19 cellular contexts compared by ENCODE assay signal in the genomic region with DNA sequence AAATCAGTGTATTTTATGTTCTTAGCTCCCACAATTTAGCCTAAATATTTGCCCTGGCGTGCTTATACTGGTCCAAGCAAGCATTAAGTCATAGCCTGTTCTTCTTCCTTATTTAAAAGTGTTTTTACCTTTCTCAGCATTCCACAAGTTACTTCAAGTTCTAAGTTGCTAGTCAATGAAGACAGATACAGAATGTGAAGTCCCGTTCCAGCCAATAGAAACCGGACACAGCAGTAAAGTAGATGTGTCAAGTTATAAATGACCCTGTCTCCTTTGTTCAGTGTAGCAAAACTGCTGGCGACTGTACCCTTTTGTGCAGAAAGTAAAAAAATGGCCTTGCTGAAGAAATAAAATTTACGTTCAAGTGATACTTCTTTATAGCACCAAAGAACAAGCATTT. TPM values are rescaled to one million over a fixed set of nuclear protein-coding genes. Genes with fewer than 3 reads are reported as not detected.
DNase-seq lines count a peak whose midpoint lies in the region; ATAC-seq and TF ChIP-seq lines count a peak whose summit lies in the region.
"Had no signal": no experiment of that assay in that cellular context is flagged by ENCODE, and none has a peak within 500 bp of the region (broad histone marks: within the 10 kb centered on the region; RNA-seq: fewer than 3 reads in every experiment).

No MANE protein-coding gene starts in this region.

- intact Hi-C loops in psoas muscle (cut with DNase I): loop anchor here in 1 of 2 donors (10.0 kb wide), 1 partner anchor 471 kb away; no protein-coding TSS in a partner anchor

- H3K4me1 ChIP-seq in RWPE2 (ENCODE audit: insufficient read depth, poor library complexity, severe bottlenecking): peaks cover 18% of the 10 kb centered on the region
- H3K4me1 ChIP-seq in fibroblast of lung (ENCODE audit: control insufficient read depth, extremely low read depth, insufficient read depth, low read length): no peaks in the 10 kb centered on the region
- peaks cover 31% of the 10 kb centered on the region for H3K4me1 ChIP-seq in psoas muscle

- H3K4me3 Mint-ChIP-seq in T-helper 2 cell treated with Interferon-gamma antibody and Interleukin-4, amounts not matched to agents 5 μg/mL and 100 μg/mL, for 36 hours: no peak overlapping the region
- H3K4me3 Mint-ChIP-seq: CD8-positive, alpha-beta T cell; immature natural killer cell had no signal

- peaks cover 37% of the 10 kb centered on the region for H3K36me3 Mint-ChIP-seq in T-helper 2 cell treated with Interferon-gamma antibody and Interleukin-4, amounts not matched to agents 5 μg/mL and 100 μg/mL, for 36 hours (ENCODE audit: low read depth)

- H4K20me1 ChIP-seq in fibroblast of lung (ENCODE audit: control insufficient read depth, extremely low read depth, insufficient read depth, low read length): no peaks in the 10 kb centered on the region

- peak; percentile 44 for DNase-seq in NCI-H2029 (lab: John Stamatoyannopoulos, UW)
- no peak for DNase-seq in NCI-H2029 treated with DMSO at 0.1 percent for 48 hours (lab: John Stamatoyannopoulos, UW)
- no peak for DNase-seq in RWPE2 (ENCODE audit: low spot score)
- DNase-seq in fibroblast of lung (ENCODE audit: low read depth in 2 of 2): peak in 1 of 2 donors; percentile 44
- no peak for DNase-seq in psoas muscle
- DNase-seq in T-helper 2 cell treated with Interferon-gamma antibody and Interleukin-4, amounts not matched to agents 5 μg/mL and 100 μg/mL, for 36 hours (ENCODE audit: low spot score): no peak
- DNase-seq: activated CD4-positive, alpha-beta T cell treated with anti-CD3 and anti-CD28 coated beads for 1 hour; activated naive CD4-positive, alpha-beta T cell; CD8-positive, alpha-beta T cell; effector CD4-positive, alpha-beta T cell; immature natural killer cell; pancreas had no signal

- no peak for ATAC-seq in RWPE2 (ENCODE audit: low read depth)
- ATAC-seq in psoas muscle: no peak
- ATAC-seq in HG03520 (IDR thresholded peaks at IDR 0.05; ENCODE audit: unreplicated experiment): no peak
- no peak for ATAC-seq in HG03039 (IDR thresholded peaks at IDR 0.05; ENCODE audit: unreplicated experiment)
- ATAC-seq: CD8-positive, alpha-beta T cell; Panc1; pancreas had no signal

- H3K36me3 ChIP-seq in RWPE2 (ENCODE audit: low read depth) (peaks cover 70% of the 10 kb centered on the region), fibroblast of lung (ENCODE audit: control insufficient read depth, insufficient read depth, low read length) (peaks cover 6% of the 10 kb centered on the region), psoas muscle (ENCODE audit: insufficient read depth in 1 of 2, low read depth in 1 of 2) (peaks cover 0 to 44% of the 10 kb centered on the region in 2 donors)
- H3K36me3 ChIP-seq: breast epithelium had no signal

- H3K9ac ChIP-seq in fibroblast of lung (ENCODE audit: insufficient read depth, low read length): no peak overlapping the region
- H3K9ac ChIP-seq: KMS-11 had no signal

- H3K27me3 Mint-ChIP-seq in T-helper 2 cell treated with Interferon-gamma antibody and Interleukin-4, amounts not matched to agents 5 μg/mL and 100 μg/mL, for 36 hours (ENCODE audit: low read depth): no peaks in the 10 kb centered on the region

- peaks cover 44% of the 10 kb centered on the region for H3K4me1 Mint-ChIP-seq in T-helper 2 cell treated with Interferon-gamma antibody and Interleukin-4, amounts not matched to agents 5 μg/mL and 100 μg/mL, for 36 hours (ENCODE audit: low read depth)

- H3K27ac ChIP-seq in RWPE2 (ENCODE audit: poor library complexity, severe bottlenecking) (peak overlapping the region; percentile 60), fibroblast of lung (ENCODE audit: insufficient read depth, low read length) (no peak overlapping the region), psoas muscle (peak overlapping the region; percentile 89)
- H3K27ac ChIP-seq: 22Rv1, breast epithelium, KMS-11, pancreas had no signal

- WGBS in psoas muscle, 3 donors: 49 to 68% (median 53%) methylated on average over 5 of the region's 5 CpGs

- TF ChIP-seq CTCF in RWPE2 (IDR thresholded peaks at IDR 0.05; ENCODE audit: poor library complexity, severe bottlenecking) (no peak), fibroblast of lung (conservative IDR thresholded peaks at IDR 0.05 in 1 of 2, IDR thresholded peaks at IDR 0.05 in 1 of 2; ENCODE audit: low read depth in 1 of 2, low read length in 2 of 2) (no peak), psoas muscle (IDR thresholded peaks at IDR 0.05) (no peak)

- H2AFZ ChIP-seq in fibroblast of lung (ENCODE audit: low read length): no peak overlapping the region

- no peaks in the 10 kb centered on the region for H3K9me3 Mint-ChIP-seq in T-helper 2 cell treated with Interferon-gamma antibody and Interleukin-4, amounts not matched to agents 5 μg/mL and 100 μg/mL, for 36 hours
- H3K9me3 Mint-ChIP-seq: CD8-positive, alpha-beta T cell; immature natural killer cell had no signal

- peaks cover 44% of the 10 kb centered on the region for H3K79me2 ChIP-seq in fibroblast of lung (ENCODE audit: control insufficient read depth, insufficient read depth, low read length)

- H3K4me3 ChIP-seq in RWPE2 (ENCODE audit: severe bottlenecking) (peak overlapping the region; percentile 43), fibroblast of lung (replicated peaks in 1 of 4; ENCODE audit: control extremely low read depth in 1 of 4, insufficient read depth in 1 of 4, low read depth in 3 of 4, low read length in 4 of 4) (peak overlapping the region in 1 of 4 experiments; percentile 19), psoas muscle (peak overlapping the region; percentile 15)
- H3K4me3 ChIP-seq: breast epithelium, pancreas had no signal

- no peak overlapping the region for H3K27ac Mint-ChIP-seq in T-helper 2 cell treated with Interferon-gamma antibody and Interleukin-4, amounts not matched to agents 5 μg/mL and 100 μg/mL, for 36 hours
- H3K27ac Mint-ChIP-seq: CD8-positive, alpha-beta T cell; immature natural killer cell had no signal

- H3K27me3 ChIP-seq in RWPE2 (ENCODE audit: insufficient read depth, poor library complexity, severe bottlenecking) (no peaks in the 10 kb centered on the region), fibroblast of lung (ENCODE audit: control insufficient read depth, insufficient read depth, low read length) (no peaks in the 10 kb centered on the region), psoas muscle (ENCODE audit: insufficient read depth in 3 of 3, low read length in 2 of 3) (no peaks in the 10 kb centered on the region)
- H3K27me3 ChIP-seq: breast epithelium, pancreas had no signal

- H3K4me2 ChIP-seq in fibroblast of lung (ENCODE audit: extremely low read depth, insufficient read depth, low read length): peak overlapping the region; percentile 20
- H3K4me2 ChIP-seq: KMS-11 had no signal

- H3K9me3 ChIP-seq in RWPE2 (ENCODE audit: severe bottlenecking) (no peaks in the 10 kb centered on the region), fibroblast of lung (ENCODE audit: control insufficient read depth, insufficient read depth, low read depth, low read length) (no peaks in the 10 kb centered on the region), psoas muscle (no peaks in the 10 kb centered on the region)
- H3K9me3 ChIP-seq: breast epithelium, pancreas had no signal

RNA-seq across cellular contexts. Expression of gene SNAPC1, which starts 3.9 kb away (rescaled TPM):
- total RNA-seq in fibroblast of lung (19.8 and 29.6 TPM in 2 replicates), psoas muscle (1 to 10 TPM; 3.6 to 5.2 (median 4.8) TPM)
- polyA plus RNA-seq in fibroblast of lung (16.9 and 23.4 TPM in 2 replicates), psoas muscle (1 to 10 TPM; 1.6 to 7.0 (median 4.4) TPM)
- 10.1 and 13.8 TPM in 2 replicates for polyA plus RNA-seq in fibroblast of lung (2012)
- 0.86 TPM in 1 of 2 replicates, not detected in the other for polyA minus RNA-seq in fibroblast of lung (ENCODE audit: low replicate concordance)

RNA-seq across cellular contexts. Expression of gene SYT16, which starts 46.4 kb away (rescaled TPM):
- total RNA-seq in fibroblast of lung (0.26 and 1.2 TPM in 2 replicates), psoas muscle (not detected)
- polyA plus RNA-seq in fibroblast of lung (0.19 and 0.61 TPM in 2 replicates), psoas muscle (under 1 TPM in 1 of 3 donors, not detected in 2; 0.06 TPM)
- 0.29 and 0.30 TPM in 2 replicates for polyA plus RNA-seq in fibroblast of lung (2012)
- polyA minus RNA-seq in fibroblast of lung (ENCODE audit: low replicate concordance): 0.44 TPM in 1 of 2 replicates, not detected in the other
- total RNA-seq: CD8-positive, alpha-beta T cell; G401 had no signal
- polyA plus RNA-seq: immature natural killer cell had no signal
